Comparison of ENCODE assay signal across 29 cellular contexts in genomic region chr1:9282436-9282955, GRCh38. TPM values are rescaled to one million over a fixed set of nuclear protein-coding genes. Genes with fewer than 3 reads are reported as not detected.
DNase-seq lines count a peak whose midpoint lies in the region; ATAC-seq, FAIRE-seq and TF ChIP-seq lines count a peak whose summit lies in the region.
"Had no signal": no experiment of that assay in that cellular context is flagged by ENCODE, and none has a peak within 500 bp of the region (broad histone marks: within the 10 kb centered on the region; RNA-seq: fewer than 3 reads in every experiment).

No MANE protein-coding gene starts in this region.

- FAIRE-seq in GM12892 (lab: Jason Lieb, UNC), result no peak
- FAIRE-seq: A204.1, keratinocyte, urothelium cell line had no signal

- intact Hi-C loops in activated CD8-positive, alpha-beta T cell treated with anti-CD3 and anti-CD28 coated beads for 36 hours (cut with micrococcal nuclease), result no loop called here
- intact Hi-C loops in mucosa of descending colon (cut with DNase I, micrococcal nuclease), result loop anchor here (10.0 kb wide), 2 partner anchors 172 to 202 kb away; no protein-coding TSS in a partner anchor

- POLR2A ChIA-PET in activated CD8-positive, alpha-beta T cell treated with anti-CD3 and anti-CD28 coated beads, Interleukin-2, amount 10 ng/mL, durations not matched to agents 7 days and 5 days (lab: Charles Lee), result interaction anchor here (0.6 kb wide), 2 partner anchors 154 to 311 kb away, joined by 3 to 4 read pairs; no protein-coding TSS in a partner anchor
- POLR2A ChIA-PET in activated CD8-positive, alpha-beta T cell treated with anti-CD3 and anti-CD28 coated beads for 36 hours (lab: Charles Lee), result no interaction called here
- POLR2A ChIA-PET in activated CD4-positive, alpha-beta memory T cell treated with anti-CD3 and anti-CD28 coated beads, Interleukin-2, amount 10 ng/mL, durations not matched to agents 7 days and 5 days (lab: Charles Lee), result interaction anchor here (1.2 to 1.4 kb wide), 2 partner anchors 47 to 144 kb away, joined by 4 to 5 read pairs; no protein-coding TSS in a partner anchor

- peaks cover 11% of the 10 kb centered on the region for H3K9me3 Mint-ChIP-seq in activated CD8-positive, alpha-beta T cell treated with anti-CD3 and anti-CD28 coated beads, Interleukin-2, amount 10 ng/mL, durations not matched to agents 7 days and 5 days (ENCODE audit: insufficient read depth)
- H3K9me3 Mint-ChIP-seq in activated CD8-positive, alpha-beta T cell treated with anti-CD3 and anti-CD28 coated beads for 36 hours, result peaks cover 7% of the 10 kb centered on the region
- peaks cover 0 to 10% (median 6%) of the 10 kb centered on the region in 3 donors for H3K9me3 Mint-ChIP-seq in IgD-negative memory B cell
- peaks cover 18% of the 10 kb centered on the region for H3K9me3 Mint-ChIP-seq in activated CD4-positive, alpha-beta memory T cell treated with anti-CD3 and anti-CD28 coated beads, Interleukin-2, amount 10 ng/mL, durations not matched to agents 7 days and 5 days

- DNase-seq in activated CD8-positive, alpha-beta T cell treated with anti-CD3 and anti-CD28 coated beads, Interleukin-2, amount 10 ng/mL, durations not matched to agents 7 days and 5 days, result no peak
- no peak for DNase-seq in activated CD8-positive, alpha-beta T cell treated with anti-CD3 and anti-CD28 coated beads for 36 hours
- DNase-seq in activated CD4-positive, alpha-beta memory T cell treated with anti-CD3 and anti-CD28 coated beads, Interleukin-2, amount 10 ng/mL, durations not matched to agents 7 days and 5 days, result peak; percentile 41
- DNase-seq in mucosa of descending colon (peak in 2 of 3 donors; percentile 27 to 29), mucosa of gallbladder (ENCODE audit: low spot score) (no peak), kidney tubule cell (ENCODE audit: low spot score) (no peak), GM12892 (ENCODE audit: insufficient read length) (no peak)
- DNase-seq: activated CD4-positive, alpha-beta T cell treated with anti-CD3 and anti-CD28 coated beads for 4 hours; activated naive CD4-positive, alpha-beta T cell; AML-193; amygdala; COR-L47; cortex of kidney; GF-D8; KBM-7; lower lobe of right lung; NCI-H187 treated with DMSO at 0.1 percent for 48 hours; NCI-H2227 treated with DMSO at 0.1 percent for 48 hours; NCI-H69; stimulated activated CD4-positive, alpha-beta T cell treated with anti-CD3 and anti-CD28 coated beads, Interleukin-1b, Interleukin-23, amount 100 ng/mL, for 48 hours had no signal

- H3K4me1 ChIP-seq in mucosa of descending colon (ENCODE audit: low read depth), result peaks cover 20% of the 10 kb centered on the region
- H3K4me1 ChIP-seq: breast epithelium had no signal

- TF ChIP-seq CTCF in activated CD8-positive, alpha-beta T cell treated with anti-CD3 and anti-CD28 coated beads for 36 hours (IDR thresholded peaks at IDR 0.05), result no peak
- no peak for TF ChIP-seq CTCF in mucosa of descending colon (IDR thresholded peaks at IDR 0.05)

- CTCF ChIA-PET in activated CD8-positive, alpha-beta T cell treated with anti-CD3 and anti-CD28 coated beads, Interleukin-2, amount 10 ng/mL, durations not matched to agents 7 days and 5 days (lab: Charles Lee), result interaction anchor here (1.6 to 2.6 kb wide), 4 partner anchors 14 to 209 kb away, joined by 5 to 16 read pairs (median 8); no protein-coding TSS in a partner anchor
- CTCF ChIA-PET in activated CD8-positive, alpha-beta T cell treated with anti-CD3 and anti-CD28 coated beads for 36 hours (lab: Charles Lee), result interaction anchor here (1.0 to 6.2 kb wide), 7 partner anchors 12 to 291 kb away, joined by 3 to 35 read pairs (median 8); no protein-coding TSS in a partner anchor
- CTCF ChIA-PET in activated CD4-positive, alpha-beta memory T cell treated with anti-CD3 and anti-CD28 coated beads, Interleukin-2, amount 10 ng/mL, durations not matched to agents 7 days and 5 days (lab: Charles Lee), result interaction anchor here (1.0 to 4.3 kb wide), 6 partner anchors 7 to 209 kb away, joined by 3 to 35 read pairs (median 8); partner anchors contain the start of gene H6PD

- peaks cover 9% of the 10 kb centered on the region for H3K27me3 Mint-ChIP-seq in activated CD8-positive, alpha-beta T cell treated with anti-CD3 and anti-CD28 coated beads, Interleukin-2, amount 10 ng/mL, durations not matched to agents 7 days and 5 days (ENCODE audit: low read depth)
- no peaks in the 10 kb centered on the region for H3K27me3 Mint-ChIP-seq in activated CD8-positive, alpha-beta T cell treated with anti-CD3 and anti-CD28 coated beads for 36 hours
- peaks cover 17% of the 10 kb centered on the region for H3K27me3 Mint-ChIP-seq in IgD-negative memory B cell
- H3K27me3 Mint-ChIP-seq in activated CD4-positive, alpha-beta memory T cell treated with anti-CD3 and anti-CD28 coated beads, Interleukin-2, amount 10 ng/mL, durations not matched to agents 7 days and 5 days, result no peaks in the 10 kb centered on the region

- no peak for TF ChIP-seq POLR2A in GM12892 (IDR thresholded peaks at IDR 0.05; ENCODE audit: low read depth, low read length)

- no peak for ATAC-seq in activated CD8-positive, alpha-beta T cell treated with anti-CD3 and anti-CD28 coated beads, Interleukin-2, amount 10 ng/mL, durations not matched to agents 7 days and 5 days
- no peak for ATAC-seq in activated CD8-positive, alpha-beta T cell treated with anti-CD3 and anti-CD28 coated beads for 36 hours
- ATAC-seq in mucosa of descending colon, result no peak
- ATAC-seq: gastroesophageal sphincter; GM23338; lower lobe of right lung; stimulated activated effector memory CD8-positive, alpha-beta T cell treated with anti-CD3 and anti-CD28 coated beads, Interleukin-12 subunit alpha, Interleukin-12 subunit beta, amount 100 ng/mL, for 72 hours had no signal

- no peaks in the 10 kb centered on the region for H3K36me3 ChIP-seq in mucosa of descending colon (ENCODE audit: low read depth)
- H3K36me3 ChIP-seq: breast epithelium, gastroesophageal sphincter, lower lobe of right lung had no signal

- H3K4me3 Mint-ChIP-seq in activated CD8-positive, alpha-beta T cell treated with anti-CD3 and anti-CD28 coated beads, Interleukin-2, amount 10 ng/mL, durations not matched to agents 7 days and 5 days, result no peak overlapping the region
- H3K4me3 Mint-ChIP-seq in activated CD8-positive, alpha-beta T cell treated with anti-CD3 and anti-CD28 coated beads for 36 hours, result no peak overlapping the region
- no peak overlapping the region for H3K4me3 Mint-ChIP-seq in IgD-negative memory B cell
- H3K4me3 Mint-ChIP-seq in activated CD4-positive, alpha-beta memory T cell treated with anti-CD3 and anti-CD28 coated beads, Interleukin-2, amount 10 ng/mL, durations not matched to agents 7 days and 5 days, result no peak overlapping the region
- H3K4me3 Mint-ChIP-seq: GM23338; stimulated activated effector memory CD8-positive, alpha-beta T cell treated with anti-CD3 and anti-CD28 coated beads, Interleukin-12 subunit alpha, Interleukin-12 subunit beta, amount 100 ng/mL, for 72 hours had no signal

- peak overlapping the region; percentile 77 for H3K27ac Mint-ChIP-seq in activated CD8-positive, alpha-beta T cell treated with anti-CD3 and anti-CD28 coated beads, Interleukin-2, amount 10 ng/mL, durations not matched to agents 7 days and 5 days
- H3K27ac Mint-ChIP-seq in activated CD8-positive, alpha-beta T cell treated with anti-CD3 and anti-CD28 coated beads for 36 hours, result no peak overlapping the region
- peak overlapping the region in 2 of 3 donors; percentile 39 to 86 for H3K27ac Mint-ChIP-seq in IgD-negative memory B cell
- H3K27ac Mint-ChIP-seq in activated CD4-positive, alpha-beta memory T cell treated with anti-CD3 and anti-CD28 coated beads, Interleukin-2, amount 10 ng/mL, durations not matched to agents 7 days and 5 days, result peak overlapping the region; percentile 96
- H3K27ac Mint-ChIP-seq: GM23338; stimulated activated effector memory CD8-positive, alpha-beta T cell treated with anti-CD3 and anti-CD28 coated beads, Interleukin-12 subunit alpha, Interleukin-12 subunit beta, amount 100 ng/mL, for 72 hours had no signal

- H3K4me1 Mint-ChIP-seq in activated CD8-positive, alpha-beta T cell treated with anti-CD3 and anti-CD28 coated beads, Interleukin-2, amount 10 ng/mL, durations not matched to agents 7 days and 5 days (ENCODE audit: low read depth), result peaks cover 65% of the 10 kb centered on the region
- peaks cover 50% of the 10 kb centered on the region for H3K4me1 Mint-ChIP-seq in activated CD8-positive, alpha-beta T cell treated with anti-CD3 and anti-CD28 coated beads for 36 hours (ENCODE audit: low read depth)
- peaks cover 15 to 27% (median 21%) of the 10 kb centered on the region in 3 donors for H3K4me1 Mint-ChIP-seq in IgD-negative memory B cell
- peaks cover 87% of the 10 kb centered on the region for H3K4me1 Mint-ChIP-seq in activated CD4-positive, alpha-beta memory T cell treated with anti-CD3 and anti-CD28 coated beads, Interleukin-2, amount 10 ng/mL, durations not matched to agents 7 days and 5 days

- H3K36me3 Mint-ChIP-seq in activated CD8-positive, alpha-beta T cell treated with anti-CD3 and anti-CD28 coated beads, Interleukin-2, amount 10 ng/mL, durations not matched to agents 7 days and 5 days (ENCODE audit: low read depth), result peaks cover 15% of the 10 kb centered on the region
- H3K36me3 Mint-ChIP-seq in activated CD8-positive, alpha-beta T cell treated with anti-CD3 and anti-CD28 coated beads for 36 hours (ENCODE audit: low read depth), result no peaks in the 10 kb centered on the region
- peaks cover 9% of the 10 kb centered on the region for H3K36me3 Mint-ChIP-seq in IgD-negative memory B cell
- H3K36me3 Mint-ChIP-seq in activated CD4-positive, alpha-beta memory T cell treated with anti-CD3 and anti-CD28 coated beads, Interleukin-2, amount 10 ng/mL, durations not matched to agents 7 days and 5 days (ENCODE audit: low read depth), result peaks cover 40% of the 10 kb centered on the region
- H3K36me3 Mint-ChIP-seq: stimulated activated effector memory CD8-positive, alpha-beta T cell treated with anti-CD3 and anti-CD28 coated beads, Interleukin-12 subunit alpha, Interleukin-12 subunit beta, amount 100 ng/mL, for 72 hours had no signal

- H3K4me3 ChIP-seq in mucosa of descending colon, result no peak overlapping the region
- H3K4me3 ChIP-seq: breast epithelium, gastroesophageal sphincter, GM23338, lower lobe of right lung, skin epidermis had no signal

- no peaks in the 10 kb centered on the region for H3K9me3 ChIP-seq in mucosa of descending colon

RNA-seq across cellular contexts. Expression of gene SPSB1, which starts 10.2 kb away (rescaled TPM):
- total RNA-seq in activated CD8-positive, alpha-beta T cell treated with anti-CD3 and anti-CD28 coated beads, Interleukin-2, amount 10 ng/mL, durations not matched to agents 7 days and 5 days, result 1 to 10 TPM; 1.1 TPM
- 1 to 10 TPM; 1.1 to 1.5 TPM for total RNA-seq in activated CD8-positive, alpha-beta T cell treated with anti-CD3 and anti-CD28 coated beads for 36 hours
- polyA plus RNA-seq in IgD-negative memory B cell, result 1.8 TPM
- 10 to 100 TPM; 17.4 to 18.0 TPM for total RNA-seq in activated CD4-positive, alpha-beta memory T cell treated with anti-CD3 and anti-CD28 coated beads, Interleukin-2, amount 10 ng/mL, durations not matched to agents 7 days and 5 days
- total RNA-seq in mucosa of descending colon (10 to 100 TPM; 22.1 to 35.5 (median 26.1) TPM), mucosa of gallbladder (25.3 TPM)
- 3.8 TPM for polyA plus RNA-seq in GM12892 (2012; ENCODE audit: missing spikeins)

RNA-seq across cellular contexts. Expression of gene H6PD, which starts 47.9 kb away (rescaled TPM):
- 10 to 100 TPM in 1 of 2 experiments, 1 to 10 TPM in 1; 9.7 to 10.2 TPM for total RNA-seq in activated CD8-positive, alpha-beta T cell treated with anti-CD3 and anti-CD28 coated beads, Interleukin-2, amount 10 ng/mL, durations not matched to agents 7 days and 5 days
- 1 to 10 TPM; 7.5 to 7.8 TPM for total RNA-seq in activated CD8-positive, alpha-beta T cell treated with anti-CD3 and anti-CD28 coated beads for 36 hours
- polyA plus RNA-seq in IgD-negative memory B cell, result 11.3 TPM
- total RNA-seq in activated CD4-positive, alpha-beta memory T cell treated with anti-CD3 and anti-CD28 coated beads, Interleukin-2, amount 10 ng/mL, durations not matched to agents 7 days and 5 days, result 10 to 100 TPM; 12.9 to 13.2 TPM
- 10 to 100 TPM; 27.6 to 35.3 (median 31.9) TPM for total RNA-seq in mucosa of descending colon
- 45.6 TPM for total RNA-seq in mucosa of gallbladder
- polyA plus RNA-seq in GM12892 (2012; ENCODE audit: missing spikeins), result 6.6 TPM

Comparison
In these comparisons a context has a peak if more than half of its experiments do, and no peak if none do; other contexts are left out.
1. DNase-seq: peak in activated CD4-positive, alpha-beta memory T cell treated with anti-CD3 and anti-CD28 coated beads, Interleukin-2, amount 10 ng/mL, durations not matched to agents 7 days and 5 days (single experiment) and mucosa of descending colon (2 of 3); none in activated CD8-positive, alpha-beta T cell treated with anti-CD3 and anti-CD28 coated beads, Interleukin-2, amount 10 ng/mL, durations not matched to agents 7 days and 5 days (single experiment), activated CD8-positive, alpha-beta T cell treated with anti-CD3 and anti-CD28 coated beads for 36 hours (single experiment), mucosa of gallbladder (single experiment), kidney tubule cell (single experiment) and GM12892 (single experiment).
2. RNA of gene SPSB1, which starts 10.2 kb away (total RNA-seq): 22.1 to 35.5 TPM in mucosa of descending colon, 25.3 TPM in mucosa of gallbladder (single experiment) and 17.4 to 18.0 TPM in activated CD4-positive, alpha-beta memory T cell treated with anti-CD3 and anti-CD28 coated beads, Interleukin-2, amount 10 ng/mL, durations not matched to agents 7 days and 5 days; 1.1 to 1.5 TPM in activated CD8-positive, alpha-beta T cell treated with anti-CD3 and anti-CD28 coated beads for 36 hours and 1.1 TPM in activated CD8-positive, alpha-beta T cell treated with anti-CD3 and anti-CD28 coated beads, Interleukin-2, amount 10 ng/mL, durations not matched to agents 7 days and 5 days; every median in the first group is over 4 times any median in the second.